Comparison of ENCODE assay signal across 11 cellular contexts in genomic region chr14:80953211-80953610, GRCh38. TPM values are rescaled to one million over a fixed set of nuclear protein-coding genes. Genes with fewer than 3 reads are reported as not detected.
"Had no signal": no experiment of that assay in that cellular context is flagged by ENCODE, and none has a peak within 500 bp of the region (broad histone marks: within the 10 kb centered on the region; RNA-seq: fewer than 3 reads in every experiment).

No MANE protein-coding gene starts in this region.

RNA-seq across cellular contexts. Expression of gene TSHR, which starts 2.2 kb away (rescaled TPM):
- total RNA-seq: hepatocyte, kidney epithelial cell, left cardiac atrium, left ventricle myocardium inferior, left ventricle myocardium superior, lower lobe of right lung, lung microvascular endothelial cell, mammary epithelial cell, mesothelial cell of epicardium, mucosa of gallbladder, myocyte had no signal
